In the genomic region with DNA sequence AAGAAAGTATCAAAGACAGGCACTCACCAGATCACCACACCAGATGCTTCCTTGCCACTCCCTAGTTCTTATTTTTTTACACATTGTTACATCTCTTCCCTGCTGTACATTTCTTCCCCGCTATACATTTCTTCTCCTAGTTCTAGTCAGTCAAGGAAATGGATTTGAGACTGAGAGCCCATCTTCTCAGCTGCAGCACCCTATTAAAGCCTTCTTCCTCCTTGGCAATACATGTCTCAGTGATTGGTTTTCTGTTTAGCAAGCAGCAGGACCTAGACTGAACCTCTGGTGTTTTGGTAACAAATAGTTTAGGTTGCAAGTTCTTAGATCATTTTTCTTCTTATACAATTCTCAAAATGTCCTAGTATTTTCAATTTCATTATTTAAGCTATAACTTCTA, we compare ENCODE assay signal across 40 cellular contexts.
"Had no signal": no experiment of that assay in that cellular context is flagged by ENCODE, and none has a peak within 500 bp of the region (broad histone marks: within the 10 kb centered on the region; RNA-seq: fewer than 3 reads in every experiment).

No MANE protein-coding gene starts in this region.

- H3K4me1 Mint-ChIP-seq: activated naive CD4-positive, alpha-beta T cell treated with anti-CD3 and anti-CD28 coated beads, Interleukin-2, amount 10 ng/mL, durations not matched to agents 7 days and 5 days; activated naive CD4-positive, alpha-beta T cell treated with anti-CD3 and anti-CD28 coated beads, Interleukin-2, amount 50 U/mL, for 24 hours; activated naive CD8-positive, alpha-beta T cell treated with anti-CD3 and anti-CD28 coated beads, Interleukin-2, amount 10 ng/mL, durations not matched to agents 7 days and 5 days; activated T-helper 17 cell treated with anti-CD3 and anti-CD28 coated beads, Interleukin-2, amount 50 U/mL, for 72 hours; central memory CD8-positive, alpha-beta T cell had no signal

- H3K27ac ChIP-seq: adrenal gland, ascending aorta, body of pancreas, brain microvascular endothelial cell, breast epithelium, cardiac muscle cell had no signal

- H3K27ac Mint-ChIP-seq: activated naive CD4-positive, alpha-beta T cell treated with anti-CD3 and anti-CD28 coated beads for 36 hours; activated naive CD4-positive, alpha-beta T cell treated with anti-CD3 and anti-CD28 coated beads, Interleukin-2, amount 10 ng/mL, durations not matched to agents 7 days and 5 days; activated naive CD4-positive, alpha-beta T cell treated with anti-CD3 and anti-CD28 coated beads, Interleukin-2, amount 50 U/mL, for 24 hours; activated naive CD4-positive, alpha-beta T cell treated with anti-CD3 and anti-CD28 coated beads, Interleukin-2, amount 50 U/mL, for 72 hours; activated naive CD8-positive, alpha-beta T cell; activated naive CD8-positive, alpha-beta T cell treated with anti-CD3 and anti-CD28 coated beads for 36 hours; activated naive CD8-positive, alpha-beta T cell treated with anti-CD3 and anti-CD28 coated beads, Interleukin-2, amount 10 ng/mL, durations not matched to agents 7 days and 5 days; activated naive CD8-positive, alpha-beta T cell treated with anti-CD3 and anti-CD28 coated beads, Interleukin-2, amount 50 U/mL, for 24 hours; activated T-cell treated with anti-CD3 and anti-CD28 coated beads, Interleukin-2, amount 50 U/mL, for 24 hours; activated T-cell treated with anti-CD3 and anti-CD28 coated beads, Interleukin-2, amount 50 U/mL, for 72 hours; activated T-helper 1 cell treated with anti-CD3 and anti-CD28 coated beads, Interleukin-12 subunit alpha, Interleukin-12 subunit beta, Interleukin-2, Interleukin-4 antibody, amounts not matched to agents 30 ng/mL and 10 ng/mL and 1 ng/mL, durations not matched to agents 14 hours and 24 hours and 36 hours; activated T-helper 17 cell treated with anti-CD3 and anti-CD28 coated beads, Interleukin-2, amount 50 U/mL, for 72 hours; activated T-helper 2 cell treated with anti-CD3 and anti-CD28 coated beads, Interferon-gamma antibody, Interleukin-2, Interleukin-4, amounts not matched to agents 10 μg/mL and 5 μg/mL and 100 μg/mL, durations not matched to agents 14 hours and 24 hours and 36 hours; brain had no signal

- ATAC-seq: activated naive CD4-positive, alpha-beta T cell treated with anti-CD3 and anti-CD28 coated beads, Interleukin-2, amount 50 U/mL, for 72 hours; activated naive CD8-positive, alpha-beta T cell treated with anti-CD3 and anti-CD28 coated beads, Interleukin-2, amount 50 U/mL, for 24 hours; activated T-cell treated with anti-CD3 and anti-CD28 coated beads, Interleukin-2, amount 50 U/mL, for 4 hours; activated T-cell treated with anti-CD3 and anti-CD28 coated beads, Interleukin-2, amount 50 U/mL, for 72 hours; activated T-helper 17 cell treated with anti-CD3 and anti-CD28 coated beads, Interleukin-2, amount 50 U/mL, for 72 hours; body of pancreas had no signal

- H3K27me3 ChIP-seq: adrenal gland, ascending aorta, body of pancreas, brain microvascular endothelial cell, breast epithelium, cardiac muscle cell had no signal

- H3K4me3 Mint-ChIP-seq: activated naive CD4-positive, alpha-beta T cell treated with anti-CD3 and anti-CD28 coated beads for 36 hours; activated naive CD4-positive, alpha-beta T cell treated with anti-CD3 and anti-CD28 coated beads, Interleukin-2, amount 10 ng/mL, durations not matched to agents 7 days and 5 days; activated naive CD4-positive, alpha-beta T cell treated with anti-CD3 and anti-CD28 coated beads, Interleukin-2, amount 50 U/mL, for 24 hours; activated naive CD8-positive, alpha-beta T cell; activated naive CD8-positive, alpha-beta T cell treated with anti-CD3 and anti-CD28 coated beads for 36 hours; activated naive CD8-positive, alpha-beta T cell treated with anti-CD3 and anti-CD28 coated beads, Interleukin-2, amount 10 ng/mL, durations not matched to agents 7 days and 5 days; activated naive CD8-positive, alpha-beta T cell treated with anti-CD3 and anti-CD28 coated beads, Interleukin-2, amount 50 U/mL, for 24 hours; activated T-cell treated with anti-CD3 and anti-CD28 coated beads, Interleukin-2, amount 50 U/mL, for 24 hours; activated T-cell treated with anti-CD3 and anti-CD28 coated beads, Interleukin-2, amount 50 U/mL, for 4 hours; activated T-cell treated with anti-CD3 and anti-CD28 coated beads, Interleukin-2, amount 50 U/mL, for 72 hours; activated T-helper 1 cell treated with anti-CD3 and anti-CD28 coated beads, Interleukin-12 subunit alpha, Interleukin-12 subunit beta, Interleukin-2, Interleukin-4 antibody, amounts not matched to agents 30 ng/mL and 10 ng/mL and 1 ng/mL, durations not matched to agents 14 hours and 24 hours and 36 hours; activated T-helper 17 cell treated with anti-CD3 and anti-CD28 coated beads, Interleukin-2, amount 50 U/mL, for 72 hours; brain; central memory CD8-positive, alpha-beta T cell had no signal

- DNase-seq: activated effector memory CD4-positive, alpha-beta T cell treated with anti-CD3 and anti-CD28 coated beads, Interleukin-2, amount 50 U/mL, for 16 hours; activated effector memory CD4-positive, alpha-beta T cell treated with Interleukin-2 at 50 U/mL for 16 hours; activated gamma-delta T cell; activated gamma-delta T cell treated with Interleukin-2 at 50 U/mL for 16 hours; activated naive CD4-positive, alpha-beta T cell; activated naive CD4-positive, alpha-beta T cell treated with anti-CD3 and anti-CD28 coated beads for 36 hours; activated naive CD4-positive, alpha-beta T cell treated with anti-CD3 and anti-CD28 coated beads, Interleukin-2, amount 10 ng/mL, durations not matched to agents 7 days and 5 days; activated naive CD4-positive, alpha-beta T cell treated with anti-CD3 and anti-CD28 coated beads, Interleukin-2, amount 50 U/mL, for 16 hours; activated naive CD4-positive, alpha-beta T cell treated with Interleukin-2 at 50 U/mL for 16 hours; activated naive CD8-positive, alpha-beta T cell treated with anti-CD3 and anti-CD28 coated beads for 36 hours; activated naive CD8-positive, alpha-beta T cell treated with anti-CD3 and anti-CD28 coated beads, Interleukin-2, amount 10 ng/mL, durations not matched to agents 7 days and 5 days; activated naive CD8-positive, alpha-beta T cell treated with anti-CD3 and anti-CD28 coated beads, Interleukin-2, amount 50 U/mL, for 24 hours; activated T-cell treated with anti-CD3 and anti-CD28 coated beads, Interleukin-2, amount 50 U/mL, for 1 hour; activated T-cell treated with anti-CD3 and anti-CD28 coated beads, Interleukin-2, amount 50 U/mL, for 24 hours; activated T-cell treated with anti-CD3 and anti-CD28 coated beads, Interleukin-2, amount 50 U/mL, for 4 hours; activated T-cell treated with anti-CD3 and anti-CD28 coated beads, Interleukin-2, amount 50 U/mL, for 48 hours; activated T-cell treated with anti-CD3 and anti-CD28 coated beads, Interleukin-2, amount 50 U/mL, for 72 hours; adrenal gland; amniotic stem cell; amygdala; anterior cingulate cortex; aorta; body of pancreas; brain microvascular endothelial cell; caudate nucleus; central memory CD4-positive, alpha-beta T cell; cerebellar nuclear complex had no signal

- H3K9me3 ChIP-seq: adrenal gland, ascending aorta, body of pancreas, breast epithelium had no signal

- H3K27me3 Mint-ChIP-seq: activated naive CD4-positive, alpha-beta T cell treated with anti-CD3 and anti-CD28 coated beads, Interleukin-2, amount 50 U/mL, for 24 hours; activated naive CD8-positive, alpha-beta T cell; activated naive CD8-positive, alpha-beta T cell treated with anti-CD3 and anti-CD28 coated beads for 36 hours; activated naive CD8-positive, alpha-beta T cell treated with anti-CD3 and anti-CD28 coated beads, Interleukin-2, amount 50 U/mL, for 24 hours; activated T-cell treated with anti-CD3 and anti-CD28 coated beads, Interleukin-2, amount 50 U/mL, for 24 hours; activated T-helper 17 cell treated with anti-CD3 and anti-CD28 coated beads, Interleukin-2, amount 50 U/mL, for 72 hours; central memory CD8-positive, alpha-beta T cell had no signal

- FAIRE-seq: astrocyte, bronchial epithelial cell had no signal

- H3K36me3 ChIP-seq: adrenal gland, ascending aorta, brain microvascular endothelial cell, breast epithelium, cardiac muscle cell had no signal

- H3K4me3 ChIP-seq: adrenal gland, ascending aorta, body of pancreas, breast epithelium, cardiac muscle cell had no signal

- H3K36me3 Mint-ChIP-seq: activated naive CD4-positive, alpha-beta T cell treated with anti-CD3 and anti-CD28 coated beads, Interleukin-2, amount 10 ng/mL, durations not matched to agents 7 days and 5 days; activated naive CD4-positive, alpha-beta T cell treated with anti-CD3 and anti-CD28 coated beads, Interleukin-2, amount 50 U/mL, for 24 hours; activated naive CD8-positive, alpha-beta T cell; activated naive CD8-positive, alpha-beta T cell treated with anti-CD3 and anti-CD28 coated beads for 36 hours; activated naive CD8-positive, alpha-beta T cell treated with anti-CD3 and anti-CD28 coated beads, Interleukin-2, amount 10 ng/mL, durations not matched to agents 7 days and 5 days; brain had no signal

- H3K9me3 Mint-ChIP-seq: activated naive CD4-positive, alpha-beta T cell treated with anti-CD3 and anti-CD28 coated beads, Interleukin-2, amount 10 ng/mL, durations not matched to agents 7 days and 5 days; activated T-cell treated with anti-CD3 and anti-CD28 coated beads, Interleukin-2, amount 50 U/mL, for 24 hours had no signal

- H3K4me1 ChIP-seq: adrenal gland, ascending aorta, body of pancreas, breast epithelium had no signal
